In the genomic region with DNA sequence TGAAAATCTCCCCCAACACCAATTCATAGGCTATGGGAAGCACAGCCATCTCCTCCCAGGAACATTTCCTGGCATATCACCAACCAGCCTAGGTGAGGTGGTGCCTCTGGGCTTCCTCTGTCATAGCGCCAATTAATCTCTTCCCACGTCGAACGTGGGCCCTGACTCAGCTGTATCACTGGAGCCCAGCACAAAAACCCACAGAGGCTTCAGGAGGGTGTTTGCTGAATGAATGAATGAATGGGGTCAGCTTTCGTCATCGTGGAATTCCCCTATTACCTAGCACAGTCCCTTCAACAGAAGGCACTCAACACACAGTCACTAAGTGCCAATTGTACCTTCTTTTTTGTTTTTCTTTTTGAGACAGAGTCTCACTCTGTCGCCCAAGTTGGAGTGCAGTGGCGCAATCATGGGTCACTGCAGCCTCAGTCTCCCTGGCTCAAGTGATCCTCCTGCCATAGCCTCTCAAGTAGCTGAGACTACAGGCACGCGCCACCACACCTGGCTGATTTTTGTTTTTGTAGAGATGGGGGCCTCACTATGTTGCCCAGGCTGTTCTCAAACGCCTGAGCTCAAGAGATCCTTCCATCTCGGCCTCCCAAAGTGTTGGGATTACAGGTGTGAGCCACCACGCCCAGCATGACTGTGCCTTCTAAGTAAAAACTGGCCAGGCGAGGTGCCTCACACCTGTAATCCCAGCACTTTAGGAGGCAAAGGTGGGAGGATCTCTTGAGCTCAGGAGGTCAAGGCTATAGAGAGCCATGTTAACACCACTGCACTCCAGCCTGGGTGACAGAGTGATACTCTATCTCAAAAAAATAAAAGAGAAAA, we compare ENCODE assay signal across 2 cellular contexts.
TF ChIP-seq lines count a peak whose summit lies in the region.

No MANE protein-coding gene starts in this region.

TF ChIP-seq in IMR-90, 13 proteins besides CTCF, POLR2A, EP300 and RAD21:
- TF ChIP-seq NFE2L2 (IDR thresholded peaks at IDR 0.05; ENCODE audit: low read depth, low read length) (no peak), BHLHE40 (IDR thresholded peaks at IDR 0.05; ENCODE audit: low read depth, low read length) (no peak), CEBPB (IDR thresholded peaks at IDR 0.05; ENCODE audit: low read depth, low read length) (peak; percentile 24; the same call in 1 of the 2 replicates), ELK1 (IDR thresholded peaks at IDR 0.05; ENCODE audit: borderline replicate concordance, low read depth, low read length) (no peak), RCOR1 (IDR thresholded peaks at IDR 0.05; ENCODE audit: insufficient replicate concordance, low read length) (no peak), SMC3 (IDR thresholded peaks at IDR 0.05; ENCODE audit: low read depth, low read length) (no peak), RFX5 (IDR thresholded peaks at IDR 0.05; ENCODE audit: low read depth, low read length) (no peak)

TF ChIP-seq in GM12891, 5 proteins besides CTCF, POLR2A, EP300 and RAD21:
- no peak for TF ChIP-seq TAF1 (IDR thresholded peaks at IDR 0.05; ENCODE audit: low read depth, low read length)
- TF ChIP-seq SPI1 (IDR thresholded peaks at IDR 0.05; ENCODE audit: low read depth, low read length): no peak
- no peak for TF ChIP-seq PAX5 (IDR thresholded peaks at IDR 0.05; ENCODE audit: insufficient read depth, low read length, severe bottlenecking)
